ENCODE assay signal across 8 cellular contexts in the genomic region with DNA sequence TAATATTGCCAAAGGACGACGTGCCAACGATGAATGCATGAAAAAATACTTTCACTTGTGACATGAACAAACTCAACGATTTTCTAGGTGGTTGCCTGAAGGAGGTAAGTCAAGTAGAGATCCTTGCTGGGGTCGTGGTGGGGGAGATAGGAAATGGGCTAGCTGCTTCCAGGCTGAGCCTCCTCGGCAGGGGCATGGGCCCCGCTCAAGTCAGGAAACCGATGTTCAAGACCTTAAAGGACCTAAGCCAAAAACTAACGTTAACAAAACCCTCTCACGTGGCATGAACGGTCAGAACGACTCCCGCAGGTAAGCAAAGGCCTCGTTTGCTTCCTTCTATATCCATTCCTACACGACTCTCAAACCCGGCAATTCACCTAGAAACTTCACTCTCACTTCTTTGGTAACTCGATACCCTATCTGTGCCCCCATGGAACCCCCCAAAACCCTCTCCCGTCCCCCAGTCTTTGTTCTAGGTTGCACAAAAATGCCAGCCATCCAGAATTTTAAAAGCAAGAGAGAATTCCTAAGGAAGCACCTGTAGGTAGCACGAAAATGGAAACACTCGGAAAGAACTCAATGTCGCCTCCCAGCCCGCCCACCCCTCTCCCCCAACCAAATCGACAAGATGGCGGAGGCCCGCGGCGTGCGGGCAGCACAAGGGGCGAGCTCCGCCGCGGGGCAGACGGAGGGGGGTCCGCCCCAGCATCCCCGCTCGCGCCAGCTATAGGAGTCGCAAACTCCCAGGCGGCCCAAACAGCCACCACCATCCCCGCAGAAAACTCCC. TPM values are rescaled to one million over a fixed set of nuclear protein-coding genes. Genes with fewer than 3 reads are reported as not detected.
DNase-seq lines count a peak whose midpoint lies in the region; ATAC-seq and TF ChIP-seq lines count a peak whose summit lies in the region.

No MANE protein-coding gene starts in this region.

- H2BK120ac ChIP-seq in mesendoderm (ENCODE audit: low read depth, low read length) = peak overlapping the region; percentile 69

- no CpG with 5 or more reads among the region's 40 CpGs for WGBS in mesendoderm (ENCODE audit: extremely low coverage, insufficient coverage, low lambda C conversion rate)
- 0% methylated on average over 4 to 31 of the region's 40 CpGs for WGBS in transverse colon (ENCODE audit: low coverage in 1 of 2), 2 donors

- TF ChIP-seq EP300 in transverse colon (IDR thresholded peaks at IDR 0.05; ENCODE audit: low read depth) = no peak

- no peak overlapping the region for H2BK15ac ChIP-seq in mesendoderm (replicated peaks; ENCODE audit: low read depth)

- H3K9ac ChIP-seq in SK-N-MC (ENCODE audit: insufficient read length) (peak overlapping the region; percentile 100), colonic mucosa (ENCODE audit: low read depth in 2 of 2, low read length in 2 of 2) (peak overlapping the region; percentile 81 to 84), mesendoderm (ENCODE audit: low read length) (peak overlapping the region; percentile 92)

- no peak overlapping the region for H4K5ac ChIP-seq in mesendoderm (ENCODE audit: low read length)

- H3K27me3 ChIP-seq in DOHH2 (ENCODE audit: control insufficient read depth, low read length) = no peaks in the 10 kb centered on the region
- no peaks in the 10 kb centered on the region for H3K27me3 ChIP-seq in colonic mucosa
- no peaks in the 10 kb centered on the region for H3K27me3 ChIP-seq in mesendoderm (ENCODE audit: insufficient read depth, low read length, poor library complexity)
- H3K27me3 ChIP-seq in transverse colon = no peaks in the 10 kb centered on the region

- peak overlapping the region; percentile 71 for H3K4me2 ChIP-seq in DOHH2 (ENCODE audit: low read length)
- peak overlapping the region; percentile 64 for H3K4me2 ChIP-seq in mesendoderm (ENCODE audit: low read length)

- peak overlapping the region; percentile 97 for H3K4ac ChIP-seq in mesendoderm (ENCODE audit: low read depth, low read length)

- H2AK5ac ChIP-seq in mesendoderm (ENCODE audit: low read length) = peak overlapping the region; percentile 72

- H3K36me3 ChIP-seq in DOHH2 (ENCODE audit: control insufficient read depth, low read length) = peaks cover 51% of the 10 kb centered on the region
- peaks cover 48% of the 10 kb centered on the region for H3K36me3 ChIP-seq in SK-N-MC (ENCODE audit: insufficient read depth, low read length)
- no peaks in the 10 kb centered on the region for H3K36me3 ChIP-seq in colonic mucosa
- H3K36me3 ChIP-seq in mesendoderm (ENCODE audit: control insufficient read depth, insufficient read depth, low read length) = peaks cover 15% of the 10 kb centered on the region
- H3K36me3 ChIP-seq in transverse colon = no peaks in the 10 kb centered on the region

- peak overlapping the region; percentile 98 for H3K18ac ChIP-seq in mesendoderm (ENCODE audit: low read length)

- H4K8ac ChIP-seq in mesendoderm (ENCODE audit: low read depth, low read length) = peak overlapping the region; percentile 78

- H3K79me2 ChIP-seq in DOHH2 (ENCODE audit: control insufficient read depth, low read length) (peaks cover 56% of the 10 kb centered on the region), mesendoderm (ENCODE audit: control insufficient read depth, insufficient read depth, low read length) (peaks cover 44% of the 10 kb centered on the region)

- peak overlapping the region; percentile 89 for H3K4me3 ChIP-seq in DOHH2 (ENCODE audit: low read length)
- H3K4me3 ChIP-seq in SK-N-MC = peak overlapping the region; percentile 94
- H3K4me3 ChIP-seq in colonic mucosa = peak overlapping the region; percentile 98
- H3K4me3 ChIP-seq in mesendoderm (ENCODE audit: low read length) = peak overlapping the region; percentile 96
- peak overlapping the region; percentile 68 to 99 (median 94) for H3K4me3 ChIP-seq in transverse colon

- in situ Hi-C loops in transverse colon (cut with MboI; ENCODE audit: low pct_ligation_motif_present in 1 of 4, low pct_unique_long_range_greater_than_20kb in 1 of 4, low sequenced_read_pairs in 3 of 4) = no loop called here

- TF ChIP-seq CTCF in DOHH2 (IDR thresholded peaks at IDR 0.05; ENCODE audit: low read depth, low read length, poor library complexity, severe bottlenecking) (no peak), colonic mucosa (IDR thresholded peaks at IDR 0.05) (no peak), transverse colon (IDR thresholded peaks at IDR 0.05) (no peak)

- intact Hi-C loops in colonic mucosa (cut with DNase I) (no loop called here), transverse colon (cut with DNase I; ENCODE audit: low total_unique reads) (no loop called here)

- H3K79me1 ChIP-seq in mesendoderm (ENCODE audit: low read length) = peaks cover 4% of the 10 kb centered on the region

- H3K4me1 ChIP-seq in DOHH2 (ENCODE audit: control insufficient read depth, low read length) (peaks cover 23% of the 10 kb centered on the region), colonic mucosa (peaks cover 7% of the 10 kb centered on the region), mesendoderm (ENCODE audit: control insufficient read depth, low read depth, low read length) (no peaks in the 10 kb centered on the region), transverse colon (peaks cover 6 to 26% (median 22%) of the 10 kb centered on the region in 4 donors)

- H4K20me1 ChIP-seq in DOHH2 (ENCODE audit: control insufficient read depth, insufficient read depth, low read depth, low read length) = peaks cover 25% of the 10 kb centered on the region

- peak overlapping the region; percentile 94 for H3K56ac ChIP-seq in mesendoderm (ENCODE audit: low read length)

- H3F3A ChIP-seq in DOHH2 (ENCODE audit: control insufficient read depth, insufficient read depth) = peaks cover 24% of the 10 kb centered on the region

- peak overlapping the region; percentile 86 for H3K27ac ChIP-seq in DOHH2 (ENCODE audit: low read depth, low read length)
- H3K27ac ChIP-seq in SK-N-MC = peak overlapping the region; percentile 100
- H3K27ac ChIP-seq in colonic mucosa = peak overlapping the region; percentile 93
- peak overlapping the region; percentile 87 for H3K27ac ChIP-seq in mesendoderm (ENCODE audit: low read depth, low read length)
- H3K27ac ChIP-seq in transverse colon = peak overlapping the region; percentile 91 to 97 (median 95)

- no peak for TF ChIP-seq POLR2A in transverse colon (IDR thresholded peaks at IDR 0.05)

- H3K23ac ChIP-seq in mesendoderm (ENCODE audit: low read length) = peak overlapping the region; percentile 45

- H3K9me2 ChIP-seq in DOHH2 (replicated peaks; ENCODE audit: control insufficient read depth, low read length) = no peaks in the 10 kb centered on the region

- DNase-seq in SK-N-MC (ENCODE audit: low read depth, low spot score) (no peak), colonic mucosa (no peak), mesendoderm (no peak), transverse colon (no peak), MV-4-11 (lab: John Stamatoyannopoulos, UW) (no peak)
- DNase-seq in effector CD8-positive, alpha-beta T cell (lab: John Stamatoyannopoulos, UW) = no peak

- ATAC-seq in HG02884 (IDR thresholded peaks at IDR 0.05; ENCODE audit: unreplicated experiment) = peak; percentile 10

- H3K9me3 ChIP-seq in DOHH2 (ENCODE audit: control insufficient read depth, insufficient read depth, low read length) = no peaks in the 10 kb centered on the region
- no peaks in the 10 kb centered on the region for H3K9me3 ChIP-seq in SK-N-MC (ENCODE audit: low read depth, low read length)
- H3K9me3 ChIP-seq in colonic mucosa = no peaks in the 10 kb centered on the region
- no peaks in the 10 kb centered on the region for H3K9me3 ChIP-seq in transverse colon

- peak overlapping the region; percentile 16 for H2BK5ac ChIP-seq in mesendoderm (ENCODE audit: low read length)

RNA-seq across cellular contexts. Expression of gene ACP4, which starts 13.6 kb away (rescaled TPM):
- total RNA-seq in colonic mucosa = not detected
- polyA plus RNA-seq in mesendoderm (2013, experiment 1 of 2) = not detected
- not detected for polyA plus RNA-seq in mesendoderm (2013, experiment 2 of 2)
- not detected for total RNA-seq in transverse colon

RNA-seq across cellular contexts. Expression of gene KLK1, which starts 19.8 kb away (rescaled TPM):
- 100 to 1,000 TPM; 104 to 130 TPM for total RNA-seq in colonic mucosa
- polyA plus RNA-seq in mesendoderm (2013, experiment 1 of 2) = 2.8 TPM
- polyA plus RNA-seq in mesendoderm (2013, experiment 2 of 2) = 2.8 TPM
- total RNA-seq in transverse colon = 100 to 1,000 TPM in 1 of 4 donors, 10 to 100 TPM in 3; 17.0 to 150 (median 35.4) TPM

RNA-seq across cellular contexts. Expression of gene KLK15, which starts 29.5 kb away (rescaled TPM):
- total RNA-seq in colonic mucosa = 1 to 10 TPM; 2.9 to 3.6 TPM
- polyA plus RNA-seq in mesendoderm (2013, experiment 1 of 2) = not detected
- not detected for polyA plus RNA-seq in mesendoderm (2013, experiment 2 of 2)
- total RNA-seq in transverse colon = 1 to 10 TPM in 2 of 4 donors, not detected in 2; 1.3 to 3.8 TPM

RNA-seq across cellular contexts. Expression of gene GPR32, which starts 33.6 kb away (rescaled TPM):
- total RNA-seq in colonic mucosa (not detected), transverse colon (not detected)
- not detected for polyA plus RNA-seq in mesendoderm (2013, experiment 1 of 2)
- polyA plus RNA-seq in mesendoderm (2013, experiment 2 of 2) = not detected

RNA-seq across cellular contexts. Expression of gene KLK3, which starts 50.9 kb away (rescaled TPM):
- 1 to 10 TPM; 2.4 to 2.5 TPM for total RNA-seq in colonic mucosa
- polyA plus RNA-seq in mesendoderm (2013, experiment 1 of 2) = not detected
- not detected for polyA plus RNA-seq in mesendoderm (2013, experiment 2 of 2)
- total RNA-seq in transverse colon = 10 to 100 TPM in 1 of 4 donors, 1 to 10 TPM in 3; 2.9 to 66.9 (median 4.9) TPM
